Comparison of ENCODE assay signal across 6 cellular contexts in genomic region chr11:316031-316701, GRCh38. TPM values are rescaled to one million over a fixed set of nuclear protein-coding genes. Genes with fewer than 3 reads are reported as not detected.
A peak's percentile ranks its signal among the peaks of the same experiment; 100 is the strongest.
DNase-seq lines count a peak whose midpoint lies in the region; ATAC-seq and TF ChIP-seq lines count a peak whose summit lies in the region.
"Had no signal": no experiment of that assay in that cellular context is flagged by ENCODE, and none has a peak within 500 bp of the region (broad histone marks: within the 10 kb centered on the region; RNA-seq: fewer than 3 reads in every experiment).

No MANE protein-coding gene starts in this region.

- POLR2A ChIA-PET in WTC11 (lab: Charles Lee), result interaction anchor here (0.6 to 1.8 kb wide), 4 partner anchors 35 to 396 kb away, joined by 3 to 9 read pairs (median 3); no protein-coding TSS in a partner anchor

- CTCF ChIA-PET in WTC11 (lab: Charles Lee), result interaction anchor here (1.2 to 3.6 kb wide), 8 partner anchors 9 to 91 kb away, joined by 3 to 34 read pairs (median 6); partner anchors contain the start of gene IFITM2

- WGBS in heart right ventricle, 2 donors, result 8 to 15% methylated on average over 63 to 64 of the region's 64 CpGs

- peak overlapping the region; percentile 83 to 99 (median 94) for H3K27ac ChIP-seq in heart right ventricle
- H3K27ac ChIP-seq: cardiac muscle cell had no signal

- H3K4me3 ChIP-seq in heart right ventricle, result peak overlapping the region; percentile 55 to 85 (median 75)
- H3K4me3 ChIP-seq: cardiac muscle cell had no signal

- peaks cover 43% of the 10 kb centered on the region for H3K4me1 Mint-ChIP-seq in WTC11
- H3K4me1 Mint-ChIP-seq in stimulated activated naive CD8-positive, alpha-beta T cell treated with anti-CD3 and anti-CD28 coated beads, Interleukin-15, Interleukin-2, amounts not matched to agents 100 ng/mL and 50 ng/mL, for 24 hours (ENCODE audit: low read depth), result peaks cover 58% of the 10 kb centered on the region

- TF ChIP-seq CTCF in WTC11 (IDR thresholded peaks at IDR 0.05) (no peak), heart right ventricle (IDR thresholded peaks at IDR 0.05) (no peak)

- no peaks in the 10 kb centered on the region for H3K9me3 ChIP-seq in heart right ventricle

- H3K27me3 ChIP-seq in heart right ventricle, result peaks cover 0 to 25% (median 12%) of the 10 kb centered on the region in 7 donors

- H3K36me3 ChIP-seq in heart right ventricle, result peaks cover 0 to 23% (median 0%) of the 10 kb centered on the region in 9 donors
- H3K36me3 ChIP-seq: cardiac muscle cell had no signal

- intact Hi-C loops in heart right ventricle (cut with DNase I), result loop anchor here in 1 of 10 donors (10.0 kb wide), 1 partner anchor 61 kb away; no protein-coding TSS in a partner anchor

- H3K9me3 Mint-ChIP-seq in WTC11, result no peaks in the 10 kb centered on the region
- H3K9me3 Mint-ChIP-seq in stimulated activated naive CD8-positive, alpha-beta T cell treated with anti-CD3 and anti-CD28 coated beads, Interleukin-15, Interleukin-2, amounts not matched to agents 100 ng/mL and 50 ng/mL, for 24 hours, result no peaks in the 10 kb centered on the region

- peak overlapping the region; percentile 96 for H3K27ac Mint-ChIP-seq in WTC11
- peak overlapping the region; percentile 87 for H3K27ac Mint-ChIP-seq in stimulated activated naive CD8-positive, alpha-beta T cell treated with anti-CD3 and anti-CD28 coated beads, Interleukin-15, Interleukin-2, amounts not matched to agents 100 ng/mL and 50 ng/mL, for 24 hours

- DNase-seq in WTC11 (ENCODE audit: low spot score) (peak; percentile 29), heart right ventricle (peak in 1 of 2 donors; percentile 64), AG08396 (ENCODE audit: low spot score) (no peak), midbrain (lab: John Stamatoyannopoulos, UW) (no peak)

- no peak for ATAC-seq in WTC11
- ATAC-seq in heart right ventricle, result peak in 1 of 8 donors; percentile 1

- peaks cover 11% of the 10 kb centered on the region for H3K36me3 Mint-ChIP-seq in WTC11
- peaks cover 24% of the 10 kb centered on the region for H3K36me3 Mint-ChIP-seq in stimulated activated naive CD8-positive, alpha-beta T cell treated with anti-CD3 and anti-CD28 coated beads, Interleukin-15, Interleukin-2, amounts not matched to agents 100 ng/mL and 50 ng/mL, for 24 hours (ENCODE audit: low read depth)

- H3K4me3 Mint-ChIP-seq in WTC11, result peak overlapping the region; percentile 75
- H3K4me3 Mint-ChIP-seq in stimulated activated naive CD8-positive, alpha-beta T cell treated with anti-CD3 and anti-CD28 coated beads, Interleukin-15, Interleukin-2, amounts not matched to agents 100 ng/mL and 50 ng/mL, for 24 hours, result peak overlapping the region; percentile 84

- peaks cover 4 to 56% (median 36%) of the 10 kb centered on the region in 9 donors for H3K4me1 ChIP-seq in heart right ventricle

- no peaks in the 10 kb centered on the region for H3K27me3 Mint-ChIP-seq in WTC11 (ENCODE audit: low read depth)
- no peaks in the 10 kb centered on the region for H3K27me3 Mint-ChIP-seq in stimulated activated naive CD8-positive, alpha-beta T cell treated with anti-CD3 and anti-CD28 coated beads, Interleukin-15, Interleukin-2, amounts not matched to agents 100 ng/mL and 50 ng/mL, for 24 hours

TF ChIP-seq in WTC11, 78 proteins besides CTCF, POLR2A, EP300 and RAD21 (continues in another document):
- TF ChIP-seq NFYB (CRISPR knock-in tag; conservative IDR thresholded peaks at IDR 0.05; ENCODE audit: low read depth), result 0 out of 2 replicates have a peak, but pooled peaks have one; percentile 24
- no peak for TF ChIP-seq ZNF121 (CRISPR knock-in tag; IDR thresholded peaks at IDR 0.05)
- TF ChIP-seq MAX (CRISPR knock-in tag; IDR thresholded peaks at IDR 0.05), result 0 out of 2 replicates have a peak, but pooled peaks have one; percentile 70
- peak; percentile 52; the same call in 1 of the 2 replicates for TF ChIP-seq FOXP1 (CRISPR knock-in tag; IDR thresholded peaks at IDR 0.05; ENCODE audit: borderline replicate concordance)
- TF ChIP-seq ARID4B (CRISPR knock-in tag; IDR thresholded peaks at IDR 0.05; ENCODE audit: borderline replicate concordance), result peak; percentile 77
- no peak for TF ChIP-seq ZNF317 (CRISPR knock-in tag; IDR thresholded peaks at IDR 0.05; ENCODE audit: borderline replicate concordance, low read depth)
- 0 out of 2 replicates have a peak, but pooled peaks have one; percentile 32 for TF ChIP-seq TEAD1 (CRISPR knock-in tag; IDR thresholded peaks at IDR 0.05)
- TF ChIP-seq TEAD4 (CRISPR knock-in tag; IDR thresholded peaks at IDR 0.05), result 0 out of 2 replicates have a peak, but pooled peaks have one; percentile 17
- peak; percentile 45 for TF ChIP-seq USF1 (CRISPR knock-in tag; IDR thresholded peaks at IDR 0.05)

RNA-seq across cellular contexts. Expression of gene IFITM1, which starts 2.3 kb away (rescaled TPM):
- 544 to 679 TPM (median 640 TPM) in 3 replicates for total RNA-seq in WTC11 (2021)
- 100 to 1,000 TPM in 4 of 10 donors, 10 to 100 TPM in 6; 51.6 to 182 (median 94.9) TPM for total RNA-seq in heart right ventricle
- 100 to 1,000 TPM; 235 to 427 TPM for polyA plus RNA-seq in heart right ventricle

RNA-seq across cellular contexts. Expression of gene IFITM3, which starts 4.5 kb away (rescaled TPM):
- total RNA-seq in WTC11 (2021) (381 to 503 TPM (median 481 TPM) in 3 replicates), heart right ventricle (100 to 1,000 TPM in 9 of 10 donors, 10 to 100 TPM in 1; 94.1 to 591 (median 172) TPM)
- polyA plus RNA-seq in heart right ventricle, result 1,000 to 10,000 TPM in 1 of 2 donors, 100 to 1,000 TPM in 1; 676 to 1,409 TPM

RNA-seq across cellular contexts. Expression of gene IFITM2, which starts 8.6 kb away (rescaled TPM):
- total RNA-seq in WTC11 (2021), result 436 to 616 TPM (median 577 TPM) in 3 replicates
- 100 to 1,000 TPM in 7 of 10 donors, 10 to 100 TPM in 3; 57.2 to 333 (median 144) TPM for total RNA-seq in heart right ventricle
- 100 to 1,000 TPM; 423 to 843 TPM for polyA plus RNA-seq in heart right ventricle

RNA-seq across cellular contexts. Expression of gene IFITM5, which starts 16.8 kb away (rescaled TPM):
- total RNA-seq in WTC11 (2021) (not detected in 3 replicates), heart right ventricle (not detected)
- not detected for polyA plus RNA-seq in heart right ventricle
- total RNA-seq: cardiac muscle cell had no signal
- polyA plus RNA-seq: cardiac muscle cell had no signal

RNA-seq across cellular contexts. Expression of gene PGGHG, which starts 27.2 kb away (rescaled TPM):
- 74.9 to 111 TPM (median 106 TPM) in 3 replicates for total RNA-seq in WTC11 (2021)
- total RNA-seq in heart right ventricle, result 10 to 100 TPM in 1 of 10 donors, 1 to 10 TPM in 9; 3.3 to 10.8 (median 5.9) TPM
- polyA plus RNA-seq in heart right ventricle, result 10 to 100 TPM; 15.9 to 45.3 TPM
